In the genomic region with DNA sequence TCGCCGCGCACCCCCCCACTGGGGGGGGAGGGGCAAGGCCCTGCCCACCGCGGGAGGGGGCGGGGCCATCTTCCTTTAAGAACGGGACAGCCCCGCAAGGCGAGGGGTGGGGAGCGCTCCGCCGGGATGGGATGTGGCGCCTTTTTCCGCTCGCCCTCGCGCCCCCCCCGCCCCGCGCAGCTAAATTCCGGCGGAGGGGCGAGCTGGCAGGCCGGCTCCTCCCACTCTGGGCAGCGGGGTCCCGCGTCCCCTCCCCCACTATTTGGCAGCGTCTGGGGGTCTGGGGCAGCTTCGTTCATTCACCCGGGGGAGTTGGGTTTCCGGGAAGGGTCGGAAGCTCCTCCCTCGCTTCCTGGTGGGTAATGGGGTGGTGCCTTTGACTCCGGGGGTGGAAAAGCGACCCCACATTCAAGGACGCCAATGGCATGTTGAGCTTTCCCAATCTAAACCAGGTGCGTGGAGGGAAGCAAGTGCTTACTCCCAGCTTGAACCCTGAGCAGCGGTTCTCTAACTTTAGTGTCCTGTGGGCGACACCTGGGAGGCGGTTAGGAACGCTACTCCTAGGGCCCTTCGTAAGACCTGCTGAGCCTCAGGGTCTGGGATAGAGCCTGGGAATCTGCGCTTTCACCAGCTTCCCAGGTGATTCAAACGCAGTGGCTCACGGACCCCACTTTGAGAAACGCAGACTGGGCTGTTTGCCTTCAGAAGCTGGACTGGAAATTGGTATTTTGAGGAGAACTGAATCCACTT, we compare ENCODE assay signal across 8 cellular contexts. TPM values are rescaled to one million over a fixed set of nuclear protein-coding genes. Genes with fewer than 3 reads are reported as not detected.
DNase-seq lines count a peak whose midpoint lies in the region; ATAC-seq and TF ChIP-seq lines count a peak whose summit lies in the region.

No MANE protein-coding gene starts in this region.

- H3K4me3 Mint-ChIP-seq in endothelial cell (ENCODE audit: unreplicated experiment) (peak overlapping the region; percentile 94), mesothelial cell of epicardium (peak overlapping the region; percentile 82)

- peaks cover 19% of the 10 kb centered on the region for H3K36me3 Mint-ChIP-seq in endothelial cell (ENCODE audit: low read depth, unreplicated experiment)
- H3K36me3 Mint-ChIP-seq in mesothelial cell of epicardium = no peaks in the 10 kb centered on the region

- ATAC-seq in HG02571 (IDR thresholded peaks at IDR 0.05; ENCODE audit: unreplicated experiment) (peak; percentile 30), GM18520 (IDR thresholded peaks at IDR 0.05; ENCODE audit: unreplicated experiment) (no peak)

- H3K27me3 Mint-ChIP-seq in endothelial cell (ENCODE audit: unreplicated experiment) (peaks cover 5% of the 10 kb centered on the region), mesothelial cell of epicardium (ENCODE audit: low read depth) (no peaks in the 10 kb centered on the region)

- peak; percentile 29 for DNase-seq in DMS53 treated with DMSO at 0.1 percent for 48 hours (lab: John Stamatoyannopoulos, UW; ENCODE audit: unreplicated experiment)
- peak; percentile 11 for DNase-seq in NCI-H748 treated with DMSO at 0.1 percent for 48 hours (lab: John Stamatoyannopoulos, UW)
- peak; percentile 41 for DNase-seq in activated CD8-positive, alpha-beta memory T cell treated with anti-CD3 and anti-CD28 coated beads, Interleukin-2, amount 50 U/mL, for 24 hours (ENCODE audit: extremely low read depth)
- DNase-seq in endothelial cell (ENCODE audit: low spot score) = peak; percentile 71
- DNase-seq in mesothelial cell of epicardium (ENCODE audit: low spot score in 2 of 2, unreplicated experiment in 2 of 2) = peak; percentile 69 to 82
- DNase-seq in stimulated activated CD8-positive, alpha-beta memory T cell treated with anti-CD3 and anti-CD28 coated beads, Interleukin-2, amount 100 ng/mL, for 1 hour (ENCODE audit: low read depth in 2 of 2) = peak; percentile 51 to 63

- no peak for TF ChIP-seq CTCF in endothelial cell (IDR thresholded peaks at IDR 0.05; ENCODE audit: unreplicated experiment)
- no peak for TF ChIP-seq CTCF in mesothelial cell of epicardium (IDR thresholded peaks at IDR 0.05; ENCODE audit: unreplicated experiment)

- H3K9me3 Mint-ChIP-seq in endothelial cell (ENCODE audit: unreplicated experiment) = no peaks in the 10 kb centered on the region
- no peaks in the 10 kb centered on the region for H3K9me3 Mint-ChIP-seq in mesothelial cell of epicardium

- H3K4me1 Mint-ChIP-seq in endothelial cell (ENCODE audit: unreplicated experiment) (peaks cover 23% of the 10 kb centered on the region), mesothelial cell of epicardium (peaks cover 47% of the 10 kb centered on the region)

- H3K27ac Mint-ChIP-seq in endothelial cell (ENCODE audit: unreplicated experiment) (peak overlapping the region; percentile 78), mesothelial cell of epicardium (peak overlapping the region; percentile 94)

RNA-seq across cellular contexts. Expression of gene ASXL1, which starts 0.9 kb away (rescaled TPM):
- total RNA-seq in endothelial cell (ENCODE audit: unreplicated experiment) (90.8 TPM), mesothelial cell of epicardium (173 to 182 TPM (median 173 TPM) in 3 replicates)

Comparison
In these comparisons a context has a peak if more than half of its experiments do, and no peak if none do; other contexts are left out.
1. DNase-seq: peak in every context shown above with its lines; median percentile 76 in mesothelial cell of epicardium; 71 in endothelial cell; 57 in stimulated activated CD8-positive, alpha-beta memory T cell treated with anti-CD3 and anti-CD28 coated beads, Interleukin-2, amount 100 ng/mL, for 1 hour; 41 in activated CD8-positive, alpha-beta memory T cell treated with anti-CD3 and anti-CD28 coated beads, Interleukin-2, amount 50 U/mL, for 24 hours; 29 in DMS53 treated with DMSO at 0.1 percent for 48 hours; 11 in NCI-H748 treated with DMSO at 0.1 percent for 48 hours.